Comparison of ENCODE assay signal across 1 cellular context in the genomic region with DNA sequence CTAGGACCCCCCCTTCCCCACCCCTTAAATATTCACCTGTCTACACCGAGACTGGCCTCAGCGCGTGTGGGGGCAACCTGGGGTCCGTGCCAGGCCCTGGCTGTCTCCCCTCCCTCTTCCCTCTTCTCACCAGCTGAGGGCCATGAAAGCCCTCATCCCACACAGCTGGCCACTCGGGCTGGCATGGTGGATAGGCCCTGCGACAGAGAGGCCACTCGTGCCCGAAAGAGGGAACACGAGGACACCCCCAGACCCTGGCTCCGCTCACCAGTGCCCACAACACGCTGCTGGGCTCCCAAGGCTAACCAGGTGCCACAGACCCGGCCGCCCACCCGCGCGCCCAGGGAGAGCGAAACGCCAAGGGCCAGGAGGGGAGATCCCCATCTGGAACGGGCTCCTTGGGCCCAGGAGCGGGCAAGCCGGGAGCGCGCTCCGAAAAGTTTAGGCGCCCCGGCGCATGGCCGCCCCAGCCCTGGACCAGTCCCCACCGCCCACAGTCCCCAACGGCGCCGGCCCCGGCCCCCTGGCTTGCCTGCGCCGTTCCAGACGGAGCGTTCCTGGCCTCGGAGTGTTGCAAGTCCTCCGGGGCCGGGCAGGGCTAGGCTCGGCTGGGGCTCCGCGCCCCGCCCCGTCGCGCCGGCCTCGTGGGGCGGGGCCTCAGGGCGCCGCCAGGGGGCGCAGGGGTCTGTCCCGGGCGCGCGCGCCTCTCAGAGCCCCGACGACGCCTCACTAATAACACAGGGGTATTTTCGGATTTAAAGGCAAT.
TF ChIP-seq lines count a peak whose summit lies in the region.

Gene TMBIM1 (minus strand): TSS at position 570 of the 766 bp plus-strand sequence. CDS start 10,362 bp downstream, outside the sequence.

TF ChIP-seq in GM12878, 131 proteins besides CTCF, POLR2A, EP300 and RAD21 (continues in another document):
- TF ChIP-seq RUNX3 (IDR thresholded peaks at IDR 0.05; ENCODE audit: low read length) (no peak), SUPT20H (IDR thresholded peaks at IDR 0.05; ENCODE audit: borderline replicate concordance, control insufficient read depth, low read depth, low read length) (no peak), SMARCA5 (IDR thresholded peaks at IDR 0.05) (peak; percentile 96), BCLAF1 (IDR thresholded peaks at IDR 0.05) (no peak), EED (IDR thresholded peaks at IDR 0.05; ENCODE audit: low read depth) (no peak), TCF12 (IDR thresholded peaks at IDR 0.05; ENCODE audit: low read depth, low read length) (no peak), PML (IDR thresholded peaks at IDR 0.05; ENCODE audit: low read length) (no peak), RCOR1 (conservative IDR thresholded peaks at IDR 0.05; ENCODE audit: low read depth, low read length) (no peak), E2F8 (IDR thresholded peaks at IDR 0.05; ENCODE audit: low read depth, partially characterized antibody) (no peak), NBN (IDR thresholded peaks at IDR 0.05) (no peak), POLR2AphosphoS2 (IDR thresholded peaks at IDR 0.05; ENCODE audit: low read depth, low read length) (no peak), TCF3 (IDR thresholded peaks at IDR 0.05; ENCODE audit: borderline replicate concordance, insufficient read depth, low read depth, low read length) (no peak), CBX5 (IDR thresholded peaks at IDR 0.05; ENCODE audit: low read depth) (no peak), FOS (IDR thresholded peaks at IDR 0.05; ENCODE audit: borderline replicate concordance, extremely low read depth, insufficient read length) (no peak), ZNF622 (IDR thresholded peaks at IDR 0.05) (no peak), NR2F1 (conservative IDR thresholded peaks at IDR 0.05) (no peak; the same call in 1 of the 2 replicates), GABPA (IDR thresholded peaks at IDR 0.05; ENCODE audit: low read depth) (no peak), SPI1 (IDR thresholded peaks at IDR 0.05; ENCODE audit: borderline replicate concordance, insufficient read depth, low read depth, low read length) (no peak), RFX5 (IDR thresholded peaks at IDR 0.05; ENCODE audit: low read depth, low read length) (no peak), CUX1 (IDR thresholded peaks at IDR 0.05; ENCODE audit: insufficient replicate concordance, low read depth, low read length) (no peak), KAT2A (conservative IDR thresholded peaks at IDR 0.05; ENCODE audit: control insufficient read depth, low read depth, low read length) (no peak), LARP7 (IDR thresholded peaks at IDR 0.05) (peak; percentile 60), CHD2 (IDR thresholded peaks at IDR 0.05; ENCODE audit: borderline replicate concordance, low read depth, low read length) (no peak), YBX1 (IDR thresholded peaks at IDR 0.05) (no peak), ATF3 (IDR thresholded peaks at IDR 0.05; ENCODE audit: borderline replicate concordance, extremely low read depth, low read depth, low read length) (no peak), YY1 (IDR thresholded peaks at IDR 0.05; ENCODE audit: low read depth, low read length) (peak; percentile 63), CHD4 (IDR thresholded peaks at IDR 0.05) (no peak), MYB (IDR thresholded peaks at IDR 0.05; ENCODE audit: borderline replicate concordance, low read depth, low read length) (no peak), RELA (IDR thresholded peaks at IDR 0.05; ENCODE audit: borderline replicate concordance, partially characterized antibody) (peak; percentile 51), ZNF207 (IDR thresholded peaks at IDR 0.05; ENCODE audit: borderline replicate concordance) (peak; percentile 57; the same call in 1 of the 2 replicates), ZNF24 (IDR thresholded peaks at IDR 0.05) (0 out of 2 replicates have a peak, but pooled peaks have one; percentile 34), CREM (IDR thresholded peaks at IDR 0.05; ENCODE audit: low read depth) (no peak), SREBF2 (IDR thresholded peaks at IDR 0.05; ENCODE audit: low read length) (no peak), SREBF1 (IDR thresholded peaks at IDR 0.05; ENCODE audit: low read length) (no peak), POU2F2 (IDR thresholded peaks at IDR 0.05; ENCODE audit: borderline replicate concordance, low read depth, low read length) (no peak), STAT1 (conservative IDR thresholded peaks at IDR 0.05) (peak; percentile 87; the same call in 1 of the 2 replicates)
- TF ChIP-seq, protein P1, sequence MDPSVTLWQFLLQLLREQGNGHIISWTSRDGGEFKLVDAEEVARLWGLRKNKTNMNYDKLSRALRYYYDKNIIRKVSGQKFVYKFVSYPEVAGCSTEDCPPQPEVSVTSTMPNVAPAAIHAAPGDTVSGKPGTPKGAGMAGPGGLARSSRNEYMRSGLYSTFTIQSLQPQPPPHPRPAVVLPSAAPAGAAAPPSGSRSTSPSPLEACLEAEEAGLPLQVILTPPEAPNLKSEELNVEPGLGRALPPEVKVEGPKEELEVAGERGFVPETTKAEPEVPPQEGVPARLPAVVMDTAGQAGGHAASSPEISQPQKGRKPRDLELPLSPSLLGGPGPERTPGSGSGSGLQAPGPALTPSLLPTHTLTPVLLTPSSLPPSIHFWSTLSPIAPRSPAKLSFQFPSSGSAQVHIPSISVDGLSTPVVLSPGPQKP (IDR thresholded peaks at IDR 0.05; ENCODE audit: low read depth, low read length) = no peak
- TF ChIP-seq, protein P2, sequence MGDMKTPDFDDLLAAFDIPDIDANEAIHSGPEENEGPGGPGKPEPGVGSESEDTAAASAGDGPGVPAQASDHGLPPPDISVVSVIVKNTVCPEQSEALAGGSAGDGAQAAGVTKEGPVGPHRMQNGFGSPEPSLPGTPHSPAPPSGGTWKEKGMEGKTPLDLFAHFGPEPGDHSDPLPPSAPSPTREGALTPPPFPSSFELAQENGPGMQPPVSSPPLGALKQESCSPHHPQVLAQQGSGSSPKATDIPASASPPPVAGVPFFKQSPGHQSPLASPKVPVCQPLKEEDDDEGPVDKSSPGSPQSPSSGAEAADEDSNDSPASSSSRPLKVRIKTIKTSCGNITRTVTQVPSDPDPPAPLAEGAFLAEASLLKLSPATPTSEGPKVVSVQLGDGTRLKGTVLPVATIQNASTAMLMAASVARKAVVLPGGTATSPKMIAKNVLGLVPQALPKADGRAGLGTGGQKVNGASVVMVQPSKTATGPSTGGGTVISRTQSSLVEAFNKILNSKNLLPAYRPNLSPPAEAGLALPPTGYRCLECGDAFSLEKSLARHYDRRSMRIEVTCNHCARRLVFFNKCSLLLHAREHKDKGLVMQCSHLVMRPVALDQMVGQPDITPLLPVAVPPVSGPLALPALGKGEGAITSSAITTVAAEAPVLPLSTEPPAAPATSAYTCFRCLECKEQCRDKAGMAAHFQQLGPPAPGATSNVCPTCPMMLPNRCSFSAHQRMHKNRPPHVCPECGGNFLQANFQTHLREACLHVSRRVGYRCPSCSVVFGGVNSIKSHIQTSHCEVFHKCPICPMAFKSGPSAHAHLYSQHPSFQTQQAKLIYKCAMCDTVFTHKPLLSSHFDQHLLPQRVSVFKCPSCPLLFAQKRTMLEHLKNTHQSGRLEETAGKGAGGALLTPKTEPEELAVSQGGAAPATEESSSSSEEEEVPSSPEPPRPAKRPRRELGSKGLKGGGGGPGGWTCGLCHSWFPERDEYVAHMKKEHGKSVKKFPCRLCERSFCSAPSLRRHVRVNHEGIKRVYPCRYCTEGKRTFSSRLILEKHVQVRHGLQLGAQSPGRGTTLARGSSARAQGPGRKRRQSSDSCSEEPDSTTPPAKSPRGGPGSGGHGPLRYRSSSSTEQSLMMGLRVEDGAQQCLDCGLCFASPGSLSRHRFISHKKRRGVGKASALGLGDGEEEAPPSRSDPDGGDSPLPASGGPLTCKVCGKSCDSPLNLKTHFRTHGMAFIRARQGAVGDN (IDR thresholded peaks at IDR 0.05) = no peak
- TF ChIP-seq, protein P3, sequence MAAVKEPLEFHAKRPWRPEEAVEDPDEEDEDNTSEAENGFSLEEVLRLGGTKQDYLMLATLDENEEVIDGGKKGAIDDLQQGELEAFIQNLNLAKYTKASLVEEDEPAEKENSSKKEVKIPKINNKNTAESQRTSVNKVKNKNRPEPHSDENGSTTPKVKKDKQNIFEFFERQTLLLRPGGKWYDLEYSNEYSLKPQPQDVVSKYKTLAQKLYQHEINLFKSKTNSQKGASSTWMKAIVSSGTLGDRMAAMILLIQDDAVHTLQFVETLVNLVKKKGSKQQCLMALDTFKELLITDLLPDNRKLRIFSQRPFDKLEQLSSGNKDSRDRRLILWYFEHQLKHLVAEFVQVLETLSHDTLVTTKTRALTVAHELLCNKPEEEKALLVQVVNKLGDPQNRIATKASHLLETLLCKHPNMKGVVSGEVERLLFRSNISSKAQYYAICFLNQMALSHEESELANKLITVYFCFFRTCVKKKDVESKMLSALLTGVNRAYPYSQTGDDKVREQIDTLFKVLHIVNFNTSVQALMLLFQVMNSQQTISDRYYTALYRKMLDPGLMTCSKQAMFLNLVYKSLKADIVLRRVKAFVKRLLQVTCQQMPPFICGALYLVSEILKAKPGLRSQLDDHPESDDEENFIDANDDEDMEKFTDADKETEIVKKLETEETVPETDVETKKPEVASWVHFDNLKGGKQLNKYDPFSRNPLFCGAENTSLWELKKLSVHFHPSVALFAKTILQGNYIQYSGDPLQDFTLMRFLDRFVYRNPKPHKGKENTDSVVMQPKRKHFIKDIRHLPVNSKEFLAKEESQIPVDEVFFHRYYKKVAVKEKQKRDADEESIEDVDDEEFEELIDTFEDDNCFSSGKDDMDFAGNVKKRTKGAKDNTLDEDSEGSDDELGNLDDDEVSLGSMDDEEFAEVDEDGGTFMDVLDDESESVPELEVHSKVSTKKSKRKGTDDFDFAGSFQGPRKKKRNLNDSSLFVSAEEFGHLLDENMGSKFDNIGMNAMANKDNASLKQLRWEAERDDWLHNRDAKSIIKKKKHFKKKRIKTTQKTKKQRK (IDR thresholded peaks at IDR 0.05; ENCODE audit: low read depth, low read length) = no peak
